ENCODE assay signal across 21 cellular contexts in the genomic region with DNA sequence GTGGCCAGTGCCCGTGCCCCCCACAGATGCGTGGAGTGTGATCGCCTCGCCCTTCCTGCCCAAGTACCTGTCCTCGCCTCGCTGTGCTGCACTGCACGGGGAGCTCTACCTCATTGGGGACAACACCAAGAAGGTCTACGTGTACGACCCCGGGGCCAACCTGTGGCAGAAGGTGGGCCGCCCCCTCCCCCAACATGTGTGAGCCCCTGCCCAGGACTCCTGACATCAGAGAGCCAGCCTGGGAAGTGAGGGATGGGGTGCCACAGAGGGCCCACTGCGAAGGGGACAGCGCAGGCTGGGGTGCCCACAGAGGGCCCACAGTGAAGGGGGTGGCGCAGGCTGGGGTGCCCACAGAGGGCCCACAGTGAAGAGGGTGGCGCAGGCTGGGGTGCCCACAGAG. TPM values are rescaled to one million over a fixed set of nuclear protein-coding genes. Genes with fewer than 3 reads are reported as not detected.
"Had no signal": no experiment of that assay in that cellular context is flagged by ENCODE, and none has a peak within 500 bp of the region (broad histone marks: within the 10 kb centered on the region; RNA-seq: fewer than 3 reads in every experiment).

No MANE protein-coding gene starts in this region.

- H3K27me3 ChIP-seq: MG63 had no signal

- H3K9me3 ChIP-seq: MG63, SK-N-SH had no signal

- H3K36me3 ChIP-seq: MG63 had no signal

- DNase-seq: Karpas-422, KG1, MG63, NCI-H1092, NCI-H1105 treated with DMSO at 0.1 percent for 48 hours, NCI-H1417 treated with DMSO at 0.1 percent for 48 hours, NCI-H146, NCI-H1694 treated with DMSO at 0.1 percent for 48 hours, NCI-H1930, NCI-H2081, NCI-H2107, NCI-H2227 treated with DMSO at 0.1 percent for 48 hours, NCI-H524, NCI-H774, Right ventricle myocardium superior, RPMI8226, SIG-M5, SK-N-SH had no signal

- H3K4me2 ChIP-seq: SK-N-SH had no signal

- H3K9ac ChIP-seq: SK-N-SH had no signal

- FAIRE-seq: HTR-8/SVneo, RCC 7860 had no signal

- H3K4me3 ChIP-seq: MG63 had no signal

RNA-seq across cellular contexts. Expression of a gene that starts 9.8 kb away (rescaled TPM):
- total RNA-seq: Right ventricle myocardium superior had no signal

RNA-seq across cellular contexts. Expression of a gene that starts 10.5 kb away (rescaled TPM):
- total RNA-seq: SK-MEL-5 had no signal
- polyA plus RNA-seq: SK-N-SH had no signal

RNA-seq across cellular contexts. Expression of a gene that starts 48.8 kb away (rescaled TPM):
- total RNA-seq: Right ventricle myocardium superior had no signal
